In genomic region chr7:76567311-76567710, GRCh38 we compare ENCODE assay signal across 3 cellular contexts. TPM values are rescaled to one million over a fixed set of nuclear protein-coding genes. Genes with fewer than 3 reads are reported as not detected.
"Had no signal": no experiment of that assay in that cellular context is flagged by ENCODE, and none has a peak within 500 bp of the region (broad histone marks: within the 10 kb centered on the region; RNA-seq: fewer than 3 reads in every experiment).

No MANE protein-coding gene starts in this region.

RNA-seq across cellular contexts. Expression of gene SPDYE16, which starts 24.2 kb away (rescaled TPM):
- total RNA-seq: LHCN-M2, Right ventricle myocardium inferior, SK-MEL-5 had no signal

RNA-seq across cellular contexts. Expression of gene UPK3B, which starts 57.0 kb away (rescaled TPM):
- total RNA-seq: SK-MEL-5 had no signal
